In the genomic region with DNA sequence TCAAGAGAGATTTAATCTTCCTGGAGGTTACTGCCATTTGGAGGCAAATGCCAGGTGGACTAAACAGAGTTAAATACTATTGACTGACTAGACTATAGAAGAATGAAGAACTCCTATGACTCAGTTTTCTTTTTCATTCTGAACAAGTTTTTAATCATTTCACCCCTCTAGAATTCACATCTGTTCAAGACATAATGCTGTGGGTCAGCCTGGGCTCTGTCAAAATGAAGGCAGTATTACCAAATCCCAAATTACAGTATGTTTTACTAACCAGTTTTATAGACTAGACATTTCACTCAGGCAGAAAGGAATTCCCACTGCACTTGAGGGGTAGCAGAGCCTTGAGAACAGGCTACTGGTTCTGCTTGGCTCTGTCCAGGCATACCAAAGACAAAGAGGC, we compare ENCODE assay signal across 17 cellular contexts.
DNase-seq lines count a peak whose midpoint lies in the region; ATAC-seq and TF ChIP-seq lines count a peak whose summit lies in the region.
"Had no signal": no experiment of that assay in that cellular context is flagged by ENCODE, and none has a peak within 500 bp of the region (broad histone marks: within the 10 kb centered on the region; RNA-seq: fewer than 3 reads in every experiment).

No MANE protein-coding gene starts in this region.

- peaks cover 7% of the 10 kb centered on the region for H3F3A ChIP-seq in DOHH2 (ENCODE audit: control insufficient read depth, insufficient read depth)

- TF ChIP-seq POLR2A in IMR-90 (IDR thresholded peaks at IDR 0.05; ENCODE audit: low read depth, low read length) = no peak

- no peak overlapping the region for H2AK5ac ChIP-seq in IMR-90 (ENCODE audit: low read depth, low read length)

- H3K4ac ChIP-seq in IMR-90 (ENCODE audit: low read depth, low read length) = no peak overlapping the region

- H2AK9ac ChIP-seq in IMR-90 (replicated peaks; ENCODE audit: low read depth, low read length, poor library complexity) = no peak overlapping the region

- H2BK20ac ChIP-seq in IMR-90 (ENCODE audit: low read depth, low read length) = no peak overlapping the region; the same call in 1 of the 2 replicates

- H3K9ac ChIP-seq in IMR-90 (ENCODE audit: low read depth, low read length) = no peak overlapping the region
- H3K9ac ChIP-seq: BLaER1 had no signal

- no peak overlapping the region for H2AFZ ChIP-seq in IMR-90 (replicated peaks; ENCODE audit: low read length, poor library complexity)

- H3K9me3 ChIP-seq in DOHH2 (ENCODE audit: control insufficient read depth, insufficient read depth, low read length) = peaks cover 19% of the 10 kb centered on the region
- no peaks in the 10 kb centered on the region for H3K9me3 ChIP-seq in IMR-90 (ENCODE audit: control insufficient read depth, insufficient read depth, low read length)
- H3K9me3 ChIP-seq: Peyer's patch had no signal

- no peak overlapping the region for H2BK15ac ChIP-seq in IMR-90 (ENCODE audit: low read depth, low read length)

- H3K27me3 ChIP-seq in DOHH2 (ENCODE audit: control insufficient read depth, low read length) (no peaks in the 10 kb centered on the region), IMR-90 (ENCODE audit: control insufficient read depth, insufficient read depth, low read length) (no peaks in the 10 kb centered on the region; the same call in 1 of the 2 replicates)
- H3K27me3 ChIP-seq: BLaER1, Peyer's patch had no signal

- no TSS peak for BruUV-seq in IMR-90 (replicated peaks; lab: Mats Ljungman, UMichigan)

- H4K20me1 ChIP-seq in DOHH2 (ENCODE audit: control insufficient read depth, insufficient read depth, low read depth, low read length) = no peaks in the 10 kb centered on the region
- H4K20me1 ChIP-seq in IMR-90 (ENCODE audit: insufficient read depth, low read length) = no peaks in the 10 kb centered on the region
- H4K20me1 ChIP-seq: BLaER1 had no signal

- H3K4me2 ChIP-seq in DOHH2 (ENCODE audit: low read length) (peak overlapping the region; percentile 60), IMR-90 (ENCODE audit: low read depth, low read length) (no peak overlapping the region)
- H3K4me2 ChIP-seq: BLaER1 had no signal

- TF ChIP-seq CTCF in DOHH2 (IDR thresholded peaks at IDR 0.05; ENCODE audit: low read depth, low read length, poor library complexity, severe bottlenecking) = no peak
- TF ChIP-seq CTCF in IMR-90 (conservative IDR thresholded peaks at IDR 0.05; ENCODE audit: low read depth, low read length) = no peak
- TF ChIP-seq CTCF in astrocyte of the spinal cord (IDR thresholded peaks at IDR 0.05; ENCODE audit: low read depth, low read length) = no peak

- ATAC-seq in IMR-90 (ENCODE audit: low read depth) (peak; percentile 81), esophagus mucosa (no peak)

- dilution Hi-C loops in IMR-90 (cut with HindIII; ENCODE audit: low sequenced_read_pairs, unreplicated experiment) = no loop called here

- H3K36me3 ChIP-seq in DOHH2 (ENCODE audit: control insufficient read depth, low read length) (peaks cover 7% of the 10 kb centered on the region; the same call in 1 of the 2 replicates), IMR-90 (ENCODE audit: control insufficient read depth, insufficient read depth, low read length) (no peaks in the 10 kb centered on the region)
- H3K36me3 ChIP-seq: BLaER1, Peyer's patch had no signal

- POLR2A ChIA-PET in IMR-90 (lab: Charles Lee; ENCODE audit: unreplicated experiment) = interaction anchor here (0.6 kb wide), 1 partner anchor 44 kb away, joined by 6 read pairs; no protein-coding TSS in a partner anchor

- no peaks in the 10 kb centered on the region for H3K9me2 ChIP-seq in DOHH2 (replicated peaks; ENCODE audit: control insufficient read depth, low read length)

- H2BK120ac ChIP-seq in IMR-90 (ENCODE audit: low read depth, low read length) = no peak overlapping the region

- H3K27ac ChIP-seq in DOHH2 (ENCODE audit: low read depth, low read length) (peak overlapping the region; percentile 92), IMR-90 (ENCODE audit: insufficient read depth, low read length) (no peak overlapping the region)
- H3K27ac ChIP-seq: BLaER1, HL-60, Peyer's patch had no signal

- H3K14ac ChIP-seq in IMR-90 (replicated peaks; ENCODE audit: low read depth, low read length) = no peak overlapping the region

- intact Hi-C loops in IMR-90 (cut with micrococcal nuclease) = loop anchor here (10.0 kb wide), 1 partner anchor 276 kb away; no protein-coding TSS in a partner anchor

- no peak overlapping the region for H3K56ac ChIP-seq in IMR-90 (ENCODE audit: extremely low read depth, insufficient read depth, low read length)

- no peak for TF ChIP-seq RAD21 in IMR-90 (IDR thresholded peaks at IDR 0.05; ENCODE audit: low read length)

- no peak overlapping the region for H3K18ac ChIP-seq in IMR-90 (ENCODE audit: low read depth, low read length)

- H3K23ac ChIP-seq in IMR-90 (ENCODE audit: low read depth, low read length) = no peak overlapping the region

- H3K79me1 ChIP-seq in IMR-90 (ENCODE audit: low read depth in 1 of 2, low read length in 2 of 2) = no peaks in the 10 kb centered on the region

- H3K4me3 ChIP-seq in DOHH2 (ENCODE audit: low read length) (peak overlapping the region; percentile 48), IMR-90 (ENCODE audit: insufficient read depth, low read depth, low read length) (no peak overlapping the region), astrocyte of the spinal cord (ENCODE audit: low read depth, low read length) (no peak overlapping the region)
- H3K4me3 ChIP-seq: BLaER1, Peyer's patch had no signal

- H3K79me2 ChIP-seq in DOHH2 (ENCODE audit: control insufficient read depth, low read length) = no peaks in the 10 kb centered on the region

- CTCF ChIA-PET in IMR-90 (lab: Yijun Ruan, JAX) = no interaction called here

- H4K91ac ChIP-seq in IMR-90 (ENCODE audit: insufficient read depth, low read depth, low read length) = no peak overlapping the region

- peak; percentile 78 for DNase-seq in IMR-90
- DNase-seq in astrocyte of the spinal cord (ENCODE audit: low read depth, low spot score) = peak; percentile 38
- DNase-seq in non-pigmented ciliary epithelial cell (ENCODE audit: low read depth) = peak; percentile 27
- no peak for DNase-seq in C1 segment of cervical spinal cord (lab: John Stamatoyannopoulos, UW)
- DNase-seq in SKM-1 (lab: John Stamatoyannopoulos, UW; ENCODE audit: unreplicated experiment) = no peak
- DNase-seq in OCI-M1 (lab: John Stamatoyannopoulos, UW) = no peak
- DNase-seq: KBM-7, NCI-H1105, NCI-H1694 treated with DMSO at 0.1 percent for 48 hours, NCI-H446 treated with DMSO at 0.1 percent for 48 hours, NCI-H774, Peyer's patch, Right ventricle myocardium superior had no signal

- no peak overlapping the region for H4K5ac ChIP-seq in IMR-90 (ENCODE audit: low read depth, low read length)

- H4K8ac ChIP-seq in IMR-90 (ENCODE audit: low read depth in 2 of 2, low read length in 2 of 2) = no peak overlapping the region

- no peak overlapping the region for H2BK5ac ChIP-seq in IMR-90 (ENCODE audit: low read depth, low read length, poor library complexity, severe bottlenecking)

- H3K9me1 ChIP-seq in IMR-90 (ENCODE audit: insufficient read depth, low read length) = no peaks in the 10 kb centered on the region

- H3K4me1 ChIP-seq in DOHH2 (ENCODE audit: control insufficient read depth, low read length) (peaks cover 67% of the 10 kb centered on the region), IMR-90 (ENCODE audit: control insufficient read depth, insufficient read depth, low read length) (no peaks in the 10 kb centered on the region)
- H3K4me1 ChIP-seq: Peyer's patch had no signal

- in situ Hi-C loops in IMR-90 (cut with MboI; ENCODE audit: low sequenced_read_pairs) (no loop called here), astrocyte of the spinal cord (cut with HindIII; ENCODE audit: low sequenced_read_pairs) (no loop called here)

TF ChIP-seq in IMR-90, 13 proteins besides CTCF, POLR2A, EP300 and RAD21:
- TF ChIP-seq FOS (IDR thresholded peaks at IDR 0.05; ENCODE audit: low read depth, low read length) (no peak), RCOR1 (IDR thresholded peaks at IDR 0.05; ENCODE audit: insufficient replicate concordance, low read length) (no peak), CHD1 (IDR thresholded peaks at IDR 0.05; ENCODE audit: low read depth, low read length) (no peak), NFE2L2 (IDR thresholded peaks at IDR 0.05; ENCODE audit: low read depth, low read length) (no peak), SMC3 (IDR thresholded peaks at IDR 0.05; ENCODE audit: low read depth, low read length) (no peak)

Comparison
In these comparisons a context has a peak if more than half of its experiments do, and no peak if none do; other contexts are left out.
1. DNase-seq: peak in IMR-90 (single experiment), astrocyte of the spinal cord (single experiment) and non-pigmented ciliary epithelial cell (single experiment); none in C1 segment of cervical spinal cord (0 of 14), SKM-1 (single experiment) and OCI-M1 (single experiment).